8 cellular contexts compared by ENCODE assay signal in genomic region chrX:16712116-16712824, GRCh38. TPM values are rescaled to one million over a fixed set of nuclear protein-coding genes. Genes with fewer than 3 reads are reported as not detected.
DNase-seq lines count a peak whose midpoint lies in the region; ATAC-seq and TF ChIP-seq lines count a peak whose summit lies in the region.

Gene CTPS2, minus strand, starts transcription at chrX:16712669. Its CDS starts 9,767 bp downstream, at chrX:16702902.

- peaks cover 19% of the 10 kb centered on the region for H3K4me1 Mint-ChIP-seq in activated CD8-positive, alpha-beta memory T cell treated with anti-CD3 and anti-CD28 coated beads, Interleukin-2, amount 10 ng/mL, durations not matched to agents 7 days and 5 days
- H3K4me1 Mint-ChIP-seq in endothelial cell (ENCODE audit: unreplicated experiment) (peaks cover 10% of the 10 kb centered on the region), mesothelial cell of epicardium (peaks cover 22% of the 10 kb centered on the region)

- peak within 1 kb of the TSS; percentile 69 for H3K27ac Mint-ChIP-seq in activated CD8-positive, alpha-beta memory T cell treated with anti-CD3 and anti-CD28 coated beads, Interleukin-2, amount 10 ng/mL, durations not matched to agents 7 days and 5 days
- H3K27ac Mint-ChIP-seq in endothelial cell (ENCODE audit: unreplicated experiment): peak within 1 kb of the TSS; percentile 88
- peak within 1 kb of the TSS; percentile 98 for H3K27ac Mint-ChIP-seq in mesothelial cell of epicardium

- ATAC-seq in GM18861 (IDR thresholded peaks at IDR 0.05; ENCODE audit: unreplicated experiment) (peak; percentile 58), HG03045 (IDR thresholded peaks at IDR 0.05; ENCODE audit: unreplicated experiment) (peak; percentile 87)
- ATAC-seq in activated CD8-positive, alpha-beta memory T cell treated with anti-CD3 and anti-CD28 coated beads, Interleukin-2, amount 10 ng/mL, durations not matched to agents 7 days and 5 days: peak; percentile 93

- peak within 1 kb of the TSS; percentile 78 for H3K4me3 Mint-ChIP-seq in activated CD8-positive, alpha-beta memory T cell treated with anti-CD3 and anti-CD28 coated beads, Interleukin-2, amount 10 ng/mL, durations not matched to agents 7 days and 5 days
- peak within 1 kb of the TSS; percentile 92 for H3K4me3 Mint-ChIP-seq in endothelial cell (ENCODE audit: unreplicated experiment)
- peak within 1 kb of the TSS; percentile 93 for H3K4me3 Mint-ChIP-seq in mesothelial cell of epicardium

- no peaks in the 10 kb centered on the region for H3K27me3 Mint-ChIP-seq in activated CD8-positive, alpha-beta memory T cell treated with anti-CD3 and anti-CD28 coated beads, Interleukin-2, amount 10 ng/mL, durations not matched to agents 7 days and 5 days
- H3K27me3 Mint-ChIP-seq in endothelial cell (ENCODE audit: unreplicated experiment) (no peaks in the 10 kb centered on the region), mesothelial cell of epicardium (ENCODE audit: low read depth) (no peaks in the 10 kb centered on the region)

- TF ChIP-seq CTCF in endothelial cell (IDR thresholded peaks at IDR 0.05; ENCODE audit: unreplicated experiment) (no peak), mesothelial cell of epicardium (IDR thresholded peaks at IDR 0.05; ENCODE audit: unreplicated experiment) (no peak)

- DNase-seq in AML-193 (lab: John Stamatoyannopoulos, UW): peak; percentile 21 to 28
- DNase-seq in NCI-H526 treated with DMSO at 0.1 percent for 48 hours (lab: John Stamatoyannopoulos, UW): peak; percentile 60
- peak; percentile 63 for DNase-seq in activated CD8-positive, alpha-beta memory T cell treated with anti-CD3 and anti-CD28 coated beads, Interleukin-2, amount 10 ng/mL, durations not matched to agents 7 days and 5 days
- peak; percentile 41 for DNase-seq in endothelial cell (ENCODE audit: low spot score)
- DNase-seq in mesothelial cell of epicardium (ENCODE audit: low spot score in 2 of 2, unreplicated experiment in 2 of 2): peak; percentile 39 to 76
- peak; percentile 7 to 49 (median 20) for DNase-seq in stimulated activated naive CD4-positive, alpha-beta T cell (lab: John Stamatoyannopoulos, UW)

- CTCF ChIA-PET in activated CD8-positive, alpha-beta memory T cell treated with anti-CD3 and anti-CD28 coated beads, Interleukin-2, amount 10 ng/mL, durations not matched to agents 7 days and 5 days (lab: Charles Lee): no interaction called here

- H3K36me3 Mint-ChIP-seq in activated CD8-positive, alpha-beta memory T cell treated with anti-CD3 and anti-CD28 coated beads, Interleukin-2, amount 10 ng/mL, durations not matched to agents 7 days and 5 days: peaks cover 1% of the 10 kb centered on the region
- H3K36me3 Mint-ChIP-seq in endothelial cell (ENCODE audit: low read depth, unreplicated experiment) (no peaks in the 10 kb centered on the region), mesothelial cell of epicardium (peaks cover 10% of the 10 kb centered on the region)

- H3K9me3 Mint-ChIP-seq in activated CD8-positive, alpha-beta memory T cell treated with anti-CD3 and anti-CD28 coated beads, Interleukin-2, amount 10 ng/mL, durations not matched to agents 7 days and 5 days (ENCODE audit: low read depth): no peaks in the 10 kb centered on the region
- H3K9me3 Mint-ChIP-seq in endothelial cell (ENCODE audit: unreplicated experiment) (no peaks in the 10 kb centered on the region), mesothelial cell of epicardium (no peaks in the 10 kb centered on the region)

RNA-seq across cellular contexts. Expression of gene CTPS2, which starts in this region (rescaled TPM):
- total RNA-seq in activated CD8-positive, alpha-beta memory T cell treated with anti-CD3 and anti-CD28 coated beads, Interleukin-2, amount 10 ng/mL, durations not matched to agents 7 days and 5 days: 1 to 10 TPM; 5.6 to 6.6 TPM
- 29.5 TPM for total RNA-seq in endothelial cell (ENCODE audit: unreplicated experiment)
- 75.1 to 78.1 TPM (median 75.3 TPM) in 3 replicates for total RNA-seq in mesothelial cell of epicardium

Comparison
In these comparisons a context has a peak if more than half of its experiments do, and no peak if none do; other contexts are left out.
1. Peak in every context shown above with its lines: DNase-seq and ATAC-seq.